In the genomic region with DNA sequence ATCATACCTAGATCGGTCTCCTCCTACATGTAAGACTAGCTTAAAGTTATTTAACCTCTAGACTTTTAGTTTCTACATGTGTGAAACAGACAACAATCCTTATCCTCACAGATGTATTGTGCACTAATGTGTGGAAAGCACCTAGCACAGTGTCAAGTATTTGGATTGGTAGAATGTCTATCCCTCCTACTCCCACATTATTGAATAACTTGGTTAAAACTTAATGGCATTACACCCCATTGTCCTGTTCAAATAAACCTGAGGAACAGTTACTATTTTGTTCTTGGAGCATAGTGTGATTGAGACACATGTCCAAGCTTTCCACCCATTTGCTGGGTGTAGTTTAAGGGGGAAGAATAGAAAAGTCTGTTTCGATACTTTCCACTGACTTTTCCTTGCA, we compare ENCODE assay signal across 7 cellular contexts.
"Had no signal": no experiment of that assay in that cellular context is flagged by ENCODE, and none has a peak within 500 bp of the region (broad histone marks: within the 10 kb centered on the region; RNA-seq: fewer than 3 reads in every experiment).

No MANE protein-coding gene starts in this region.

- DNase-seq: IMR-90, KBM-7, KG1 had no signal

- H3K9me3 Mint-ChIP-seq: IgD-negative memory B cell had no signal

- H3K36me3 Mint-ChIP-seq: IgD-negative memory B cell had no signal

- H3K4me3 ChIP-seq: K562 had no signal

- H3K27ac Mint-ChIP-seq: IgD-negative memory B cell had no signal

- H3K4me3 Mint-ChIP-seq: IgD-negative memory B cell had no signal

- ATAC-seq: HepG2, K562 had no signal

- H3K27ac ChIP-seq: HL-60 had no signal
